ENCODE assay signal across 22 cellular contexts in the genomic region with DNA sequence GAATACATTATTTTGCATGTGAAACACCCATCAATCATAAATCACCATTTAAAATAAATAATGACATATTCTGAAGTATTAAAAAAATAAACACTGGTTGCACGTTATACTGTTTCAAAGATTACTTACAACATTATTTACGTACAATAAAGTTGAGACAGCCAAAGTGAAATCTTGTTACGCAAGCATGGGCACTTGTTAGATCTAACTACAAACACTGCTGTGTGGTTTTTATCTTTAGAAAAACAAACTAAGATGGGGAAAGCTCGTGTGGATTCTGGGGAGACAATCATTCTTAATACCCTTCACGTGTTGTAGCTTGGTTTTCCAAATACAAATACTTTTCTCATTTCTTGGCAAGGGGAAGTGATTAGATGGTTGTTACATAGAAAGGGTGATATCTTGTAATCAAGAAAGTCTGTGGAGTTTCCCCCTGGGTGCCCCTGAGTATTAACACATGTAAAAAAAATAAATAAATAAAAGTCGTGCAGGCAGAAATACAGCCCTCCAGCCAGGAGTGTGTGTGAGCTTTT.
DNase-seq lines count a peak whose midpoint lies in the region; ATAC-seq, FAIRE-seq and TF ChIP-seq lines count a peak whose summit lies in the region.
"Had no signal": no experiment of that assay in that cellular context is flagged by ENCODE, and none has a peak within 500 bp of the region (broad histone marks: within the 10 kb centered on the region; RNA-seq: fewer than 3 reads in every experiment).

No MANE protein-coding gene starts in this region.

- DNase-seq in right cardiac atrium (no peak), cardiac septum (ENCODE audit: low spot score) (no peak), cardiac fibroblast (ENCODE audit: low read depth in 2 of 2) (peak; percentile 52 to 86), lung (ENCODE audit: low spot score) (no peak), activated gamma-delta T cell treated with Interleukin-2 at 50 U/mL for 16 hours (no peak), D721Med (ENCODE audit: insufficient read length, low spot score) (no peak)
- DNase-seq in CD4-positive, alpha-beta memory T cell: no peak
- DNase-seq: activated CD4-positive, alpha-beta T cell treated with anti-CD3 and anti-CD28 coated beads for 1 hour; activated naive CD4-positive, alpha-beta T cell treated with anti-CD3 and anti-CD28 coated beads, Interleukin-2, amount 10 ng/mL, durations not matched to agents 7 days and 5 days; AML-193; DMS 273 treated with DMSO at 0.1 percent for 48 hours; effector memory CD8-positive, alpha-beta T cell; glutamatergic neuron; kidney; NCI-H1092 treated with DMSO at 0.1 percent for 48 hours; NK-92 treated with Interleukin-12 subunit alpha and Interleukin-12 subunit beta, amount 100 ng/mL, for 24 hours; SHP77 treated with DMSO at 0.1 percent for 48 hours; testis had no signal

- H3K27me3 ChIP-seq in right cardiac atrium (ENCODE audit: control insufficient read depth, insufficient read depth) (no peaks in the 10 kb centered on the region), lung (ENCODE audit: control insufficient read depth, insufficient read depth) (no peaks in the 10 kb centered on the region)
- no peaks in the 10 kb centered on the region for H3K27me3 ChIP-seq in CD4-positive, alpha-beta memory T cell (ENCODE audit: insufficient read depth, low read length)
- H3K27me3 ChIP-seq: cardiac muscle cell, testis had no signal

- no peak overlapping the region for H3K27ac Mint-ChIP-seq in CD4-positive, alpha-beta memory T cell
- H3K27ac Mint-ChIP-seq: activated naive CD4-positive, alpha-beta T cell treated with anti-CD3 and anti-CD28 coated beads, Interleukin-2, amount 10 ng/mL, durations not matched to agents 7 days and 5 days; effector memory CD8-positive, alpha-beta T cell; T-helper 2 cell treated with Interferon-gamma antibody and Interleukin-4, amounts not matched to agents 5 μg/mL and 100 μg/mL, for 36 hours had no signal

- no peaks in the 10 kb centered on the region for H3K36me3 ChIP-seq in lung (ENCODE audit: control insufficient read depth in 2 of 2, insufficient read depth in 2 of 2, low read length in 2 of 2)
- H3K36me3 ChIP-seq in CD4-positive, alpha-beta memory T cell (ENCODE audit: insufficient read depth, low read length): no peaks in the 10 kb centered on the region
- H3K36me3 ChIP-seq: cardiac muscle cell had no signal

- H3K27me3 Mint-ChIP-seq in CD4-positive, alpha-beta memory T cell: peaks cover 4% of the 10 kb centered on the region in 2 donors
- H3K27me3 Mint-ChIP-seq: activated naive CD4-positive, alpha-beta T cell treated with anti-CD3 and anti-CD28 coated beads, Interleukin-2, amount 10 ng/mL, durations not matched to agents 7 days and 5 days had no signal

- no peaks in the 10 kb centered on the region for H3K36me3 Mint-ChIP-seq in CD4-positive, alpha-beta memory T cell
- H3K36me3 Mint-ChIP-seq: activated naive CD4-positive, alpha-beta T cell treated with anti-CD3 and anti-CD28 coated beads, Interleukin-2, amount 10 ng/mL, durations not matched to agents 7 days and 5 days had no signal

- no peak for TF ChIP-seq CTCF in cardiac fibroblast (IDR thresholded peaks at IDR 0.05; ENCODE audit: low read depth, low read length)
- TF ChIP-seq CTCF in lung (IDR thresholded peaks at IDR 0.05; ENCODE audit: control extremely low read depth, extremely low read depth): no peak
- no peak for TF ChIP-seq CTCF in D721Med (IDR thresholded peaks at IDR 0.05; ENCODE audit: insufficient read depth, missing control alignments)

- POLR2A ChIA-PET in CD4-positive, alpha-beta memory T cell (lab: Charles Lee; ENCODE audit: partially characterized antibody): no interaction called here

- H3K4me3 ChIP-seq in right cardiac atrium (ENCODE audit: low read length) (no peak overlapping the region), cardiac fibroblast (replicated peaks in 1 of 2; ENCODE audit: low read depth in 2 of 2, low read length in 2 of 2) (no peak overlapping the region), lung (no peak overlapping the region)
- no peak overlapping the region for H3K4me3 ChIP-seq in CD4-positive, alpha-beta memory T cell (ENCODE audit: low read length in 2 of 2)
- H3K4me3 ChIP-seq: cardiac muscle cell, testis had no signal

- H3K27ac ChIP-seq in right cardiac atrium (ENCODE audit: low read length) (no peak overlapping the region), lung (ENCODE audit: low read depth in 1 of 2, low read length in 1 of 2) (no peak overlapping the region)
- no peak overlapping the region for H3K27ac ChIP-seq in CD4-positive, alpha-beta memory T cell (ENCODE audit: low read depth, low read length)
- H3K27ac ChIP-seq: cardiac muscle cell, testis had no signal

- no peaks in the 10 kb centered on the region for H3K4me1 Mint-ChIP-seq in CD4-positive, alpha-beta memory T cell
- H3K4me1 Mint-ChIP-seq: activated naive CD4-positive, alpha-beta T cell treated with anti-CD3 and anti-CD28 coated beads, Interleukin-2, amount 10 ng/mL, durations not matched to agents 7 days and 5 days had no signal

- H3K9me3 Mint-ChIP-seq in CD4-positive, alpha-beta memory T cell: peaks cover 0 to 2% (median 0%) of the 10 kb centered on the region in 8 donors
- H3K9me3 Mint-ChIP-seq: activated naive CD4-positive, alpha-beta T cell treated with anti-CD3 and anti-CD28 coated beads, Interleukin-2, amount 10 ng/mL, durations not matched to agents 7 days and 5 days; effector memory CD8-positive, alpha-beta T cell; T-helper 2 cell treated with Interferon-gamma antibody and Interleukin-4, amounts not matched to agents 5 μg/mL and 100 μg/mL, for 36 hours had no signal

- CTCF ChIA-PET in CD4-positive, alpha-beta memory T cell (lab: Charles Lee; ENCODE audit: partially characterized antibody): no interaction called here

- H3K4me3 Mint-ChIP-seq in CD4-positive, alpha-beta memory T cell: no peak overlapping the region
- H3K4me3 Mint-ChIP-seq: activated naive CD4-positive, alpha-beta T cell treated with anti-CD3 and anti-CD28 coated beads, Interleukin-2, amount 10 ng/mL, durations not matched to agents 7 days and 5 days; effector memory CD8-positive, alpha-beta T cell; T-helper 2 cell treated with Interferon-gamma antibody and Interleukin-4, amounts not matched to agents 5 μg/mL and 100 μg/mL, for 36 hours had no signal

- H3K4me1 ChIP-seq in right cardiac atrium (ENCODE audit: control insufficient read depth, insufficient read depth, low read length): no peaks in the 10 kb centered on the region
- H3K4me1 ChIP-seq in lung (ENCODE audit: control insufficient read depth in 2 of 2, insufficient read depth in 2 of 2, low read length in 2 of 2): peaks cover 0 to 2% of the 10 kb centered on the region in 2 donors
- H3K4me1 ChIP-seq in CD4-positive, alpha-beta memory T cell (ENCODE audit: insufficient read depth, low read length): no peaks in the 10 kb centered on the region
- H3K4me1 ChIP-seq: testis had no signal

- ATAC-seq in right cardiac atrium (peak; percentile 42 to 69), lung (ENCODE audit: insufficient read depth, low FRiP score) (peak; percentile 27), GM18498 (IDR thresholded peaks at IDR 0.05; ENCODE audit: unreplicated experiment) (no peak)
- ATAC-seq: effector memory CD8-positive, alpha-beta T cell had no signal

- FAIRE-seq in D721Med (lab: Jason Lieb, UNC): no peak
- FAIRE-seq: H54, kidney had no signal

- intact Hi-C loops in right cardiac atrium (cut with DNase I): no loop called here
- intact Hi-C loops in cardiac septum (cut with DNase I): no loop called here
- intact Hi-C loops in CD4-positive, alpha-beta memory T cell (cut with micrococcal nuclease): no loop called here

- WGBS in right cardiac atrium: 30% methylated on average over 6 of the region's 6 CpGs
- WGBS in lung, 2 donors: 18 to 33% methylated on average over 6 of the region's 6 CpGs

- H3K9me3 ChIP-seq in right cardiac atrium (ENCODE audit: control insufficient read depth, low read length) (no peaks in the 10 kb centered on the region), lung (ENCODE audit: control insufficient read depth in 2 of 2, insufficient read depth in 1 of 2, low read length in 1 of 2) (no peaks in the 10 kb centered on the region)
- no peaks in the 10 kb centered on the region for H3K9me3 ChIP-seq in CD4-positive, alpha-beta memory T cell (ENCODE audit: control insufficient read depth in 1 of 2, low read length in 2 of 2)
- H3K9me3 ChIP-seq: testis had no signal

Comparison
In these comparisons a context has a peak if more than half of its experiments do, and no peak if none do; other contexts are left out.
1. DNase-seq: peak in cardiac fibroblast (2 of 2); none in right cardiac atrium (0 of 3), cardiac septum (single experiment), lung (single experiment), activated gamma-delta T cell treated with Interleukin-2 at 50 U/mL for 16 hours (single experiment), D721Med (single experiment) and CD4-positive, alpha-beta memory T cell (0 of 5).